10 cellular contexts compared by ENCODE assay signal in genomic region chr18:59547691-59548182, GRCh38.
DNase-seq lines count a peak whose midpoint lies in the region; FAIRE-seq and TF ChIP-seq lines count a peak whose summit lies in the region.
"Had no signal": no experiment of that assay in that cellular context is flagged by ENCODE, and none has a peak within 500 bp of the region (broad histone marks: within the 10 kb centered on the region; RNA-seq: fewer than 3 reads in every experiment).

No MANE protein-coding gene starts in this region.

- peaks cover 0 to 24% (median 7%) of the 10 kb centered on the region in 3 donors for H3K4me1 ChIP-seq in esophagus squamous epithelium

- H3K36me3 ChIP-seq in esophagus squamous epithelium: no peaks in the 10 kb centered on the region

- no peak for TF ChIP-seq CTCF in GM12865 (IDR thresholded peaks at IDR 0.05; ENCODE audit: insufficient read depth, low read depth, low read length, missing control alignments)
- peak; percentile 38 for TF ChIP-seq CTCF in fibroblast of the aortic adventitia (IDR thresholded peaks at IDR 0.05; ENCODE audit: insufficient read depth, low read length)
- TF ChIP-seq CTCF in esophagus squamous epithelium (IDR thresholded peaks at IDR 0.05): peak in 1 of 6 experiments; percentile 10

- WGBS in esophagus squamous epithelium, 2 donors: 28 to 42% methylated on average over 10 of the region's 10 CpGs

- FAIRE-seq in GM19239 (lab: Jason Lieb, UNC): no peak

- H3K27ac ChIP-seq in esophagus squamous epithelium: no peak overlapping the region

- TF ChIP-seq POLR2A in esophagus squamous epithelium (IDR thresholded peaks at IDR 0.05): no peak

- H3K9me3 ChIP-seq in esophagus squamous epithelium: no peaks in the 10 kb centered on the region

- intact Hi-C loops in esophagus squamous epithelium (cut with DNase I): no loop called here

- H3K4me3 ChIP-seq in GM12865 (ENCODE audit: low read depth, low read length) (no peak overlapping the region), fibroblast of the aortic adventitia (ENCODE audit: low read depth, low read length) (no peak overlapping the region), esophagus squamous epithelium (peak overlapping the region in 1 of 4 donors; percentile 0)

- H3K27me3 ChIP-seq in esophagus squamous epithelium: no peaks in the 10 kb centered on the region

- DNase-seq in GM12865 (ENCODE audit: low read depth) (peak; percentile 8), OCI-M1 (lab: John Stamatoyannopoulos, UW) (peak; percentile 63), fibroblast of the aortic adventitia (ENCODE audit: low read depth) (peak; percentile 84), renal cortical epithelial cell (ENCODE audit: low read depth) (peak; percentile 63), ureter (ENCODE audit: low spot score) (no peak), pons (ENCODE audit: low spot score) (no peak), GM19239 (ENCODE audit: insufficient read length, low spot score) (no peak), esophagus squamous epithelium (lab: John Stamatoyannopoulos, UW) (no peak)
- DNase-seq: hypothalamus, nucleus accumbens had no signal

Comparison
In these comparisons a context has a peak if more than half of its experiments do, and no peak if none do; other contexts are left out.
1. DNase-seq: peak in GM12865 (single experiment), OCI-M1 (single experiment), fibroblast of the aortic adventitia (single experiment) and renal cortical epithelial cell (single experiment); none in ureter (single experiment), pons (single experiment), GM19239 (single experiment) and esophagus squamous epithelium (single experiment).